ENCODE assay signal across 1 cellular context in genomic region chr1:156124557-156125483, GRCh38.
TF ChIP-seq lines count a peak whose summit lies in the region.

No MANE protein-coding gene starts in this region.

TF ChIP-seq in HepG2, 621 proteins besides CTCF, POLR2A, EP300 and RAD21:
- TF ChIP-seq AFF4 (CRISPR knock-in tag; IDR thresholded peaks at IDR 0.05), result no peak
- peak; percentile 49; the same call in 1 of the 2 replicates for TF ChIP-seq ZBTB33 (CRISPR knock-in tag; IDR thresholded peaks at IDR 0.05)
- peak; percentile 62; the same call in 1 of the 2 replicates for TF ChIP-seq THRA (CRISPR knock-in tag; IDR thresholded peaks at IDR 0.05; ENCODE audit: borderline replicate concordance)
- TF ChIP-seq CEBPG (CRISPR knock-in tag; IDR thresholded peaks at IDR 0.05), result no peak
- peak; percentile 14; the same call in 1 of the 2 replicates for TF ChIP-seq ZNF460 (CRISPR knock-in tag; IDR thresholded peaks at IDR 0.05; ENCODE audit: borderline replicate concordance)
- TF ChIP-seq SNAI1 (CRISPR knock-in tag; IDR thresholded peaks at IDR 0.05; ENCODE audit: borderline replicate concordance), result no peak
- 0 out of 2 replicates have a peak, but pooled peaks have one; percentile 26 for TF ChIP-seq ZNF770 (CRISPR knock-in tag; IDR thresholded peaks at IDR 0.05)
